In genomic region chr7:140176811-140177702, GRCh38 we compare ENCODE assay signal across 8 cellular contexts. TPM values are rescaled to one million over a fixed set of nuclear protein-coding genes. Genes with fewer than 3 reads are reported as not detected.
A peak's percentile ranks its signal among the peaks of the same experiment; 100 is the strongest.
DNase-seq lines count a peak whose midpoint lies in the region; ATAC-seq and TF ChIP-seq lines count a peak whose summit lies in the region.

KDM7A (minus strand) TSS chr7:140176983; CDS start chr7:140176937, 46 bp downstream.

- peaks cover 23% of the 10 kb centered on the region for H3K27me3 ChIP-seq in GM23338 (ENCODE audit: insufficient read depth)

- peak; percentile 79 for ATAC-seq in GM23338

- no peaks in the 10 kb centered on the region for H3K9me2 ChIP-seq in GM23338 (ENCODE audit: insufficient read depth)

- H3K36me3 Mint-ChIP-seq in GM23338 (ENCODE audit: low read depth) (0 out of 3 replicates have a peak, but pooled peaks cover 2% of the 10 kb centered on the region), nephron progenitor cell (ENCODE audit: low read depth) (peaks cover 15% of the 10 kb centered on the region)

- H2AFZ ChIP-seq in GM23338 = peak within 1 kb of the TSS; percentile 99

- TF ChIP-seq POLR2A in Raji (IDR thresholded peaks at IDR 0.05; ENCODE audit: insufficient read depth, low read depth, low read length) = peak; percentile 54

- H3K27ac ChIP-seq in GM23338 (ENCODE audit: low read depth) = no peak within 1 kb of the TSS

- no peaks in the 10 kb centered on the region for H3K36me3 ChIP-seq in GM23338 (ENCODE audit: insufficient read depth)

- H3F3A ChIP-seq in GM23338 (replicated peaks; ENCODE audit: low read depth) = no peaks in the 10 kb centered on the region; the same call in 1 of the 2 replicates

- peak within 1 kb of the TSS; percentile 97 for H3K4me3 Mint-ChIP-seq in GM23338
- peak within 1 kb of the TSS; percentile 98 for H3K4me3 Mint-ChIP-seq in nephron progenitor cell

- H3K27ac Mint-ChIP-seq in GM23338 (no peak within 1 kb of the TSS), nephron progenitor cell (peak within 1 kb of the TSS; percentile 98)

- H3K4me1 ChIP-seq in GM23338 (ENCODE audit: insufficient read depth) = no peaks in the 10 kb centered on the region

- H3K4me3 ChIP-seq in GM23338 (peak within 1 kb of the TSS; percentile 97), fibroblast of the aortic adventitia (ENCODE audit: low read depth, low read length) (peak within 1 kb of the TSS; percentile 85)

- H4K20me1 ChIP-seq in GM23338 (replicated peaks; ENCODE audit: insufficient read depth) = peaks cover 10% of the 10 kb centered on the region; the same call in 1 of the 2 replicates

- H3K27me3 Mint-ChIP-seq in GM23338 (ENCODE audit: insufficient read depth, low read depth, poor library complexity) (peaks cover 25% of the 10 kb centered on the region), nephron progenitor cell (ENCODE audit: low read depth, poor library complexity) (peaks cover 20% of the 10 kb centered on the region)

- peak within 1 kb of the TSS; percentile 91 for H3K4me2 ChIP-seq in GM23338

- H3K9me3 Mint-ChIP-seq in GM23338 = peaks cover 9% of the 10 kb centered on the region; the same call in 2 of the 3 replicates
- H3K9me3 Mint-ChIP-seq in nephron progenitor cell = peaks cover 18% of the 10 kb centered on the region

- DNase-seq in DMS79 treated with DMSO at 0.1 percent for 48 hours (lab: John Stamatoyannopoulos, UW) (peak; percentile 74), GM23338 (ENCODE audit: low spot score) (peak; percentile 91), LoVo (ENCODE audit: low spot score) (peak; percentile 98), fibroblast of the aortic adventitia (ENCODE audit: low read depth) (peak; percentile 84), nephron progenitor cell (peak; percentile 88)
- peak; percentile 85 for DNase-seq in activated effector memory CD4-positive, alpha-beta T cell treated with Interleukin-2 at 50 U/mL for 16 hours
- DNase-seq in stimulated activated naive CD4-positive, alpha-beta T cell treated with Interleukin-2 at 50 U/mL for 16 hours (lab: John Stamatoyannopoulos, UW) = peak; percentile 91

- TF ChIP-seq CTCF in GM23338 (conservative IDR thresholded peaks at IDR 0.05; ENCODE audit: low read depth in 2 of 2) (no peak), fibroblast of the aortic adventitia (IDR thresholded peaks at IDR 0.05; ENCODE audit: insufficient read depth, low read length) (no peak), nephron progenitor cell (IDR thresholded peaks at IDR 0.05) (no peak)

- peaks cover 29% of the 10 kb centered on the region for H3K79me2 ChIP-seq in GM23338 (replicated peaks; ENCODE audit: insufficient read depth)

- H3K4me1 Mint-ChIP-seq in GM23338 (peaks cover 10% of the 10 kb centered on the region), nephron progenitor cell (peaks cover 32% of the 10 kb centered on the region)

TF ChIP-seq in GM23338, 12 proteins besides CTCF, POLR2A, EP300 and RAD21:
- TF ChIP-seq ETS1 (IDR thresholded peaks at IDR 0.05) (no peak), POLR2AphosphoS5 (IDR thresholded peaks at IDR 0.05; ENCODE audit: low read depth) (peak; percentile 46; the same call in 1 of the 2 replicates)

RNA-seq across cellular contexts. Expression of gene KDM7A, which starts in this region (rescaled TPM):
- total RNA-seq in GM23338 (2014; rRNA removed; shearing (Covaris generic)) = 9.4 and 10.8 TPM in 2 replicates
- polyA plus RNA-seq in GM23338 (2016; fragmentation: Nextera tagmentation; extraction: Ambion mirVana) = 2.0 and 2.3 TPM in 2 replicates
- total RNA-seq in fibroblast of the aortic adventitia (ENCODE audit: low replicate concordance) = 6.6 and 6.9 TPM in 2 replicates
